ENCODE assay signal across 8 cellular contexts in the genomic region with DNA sequence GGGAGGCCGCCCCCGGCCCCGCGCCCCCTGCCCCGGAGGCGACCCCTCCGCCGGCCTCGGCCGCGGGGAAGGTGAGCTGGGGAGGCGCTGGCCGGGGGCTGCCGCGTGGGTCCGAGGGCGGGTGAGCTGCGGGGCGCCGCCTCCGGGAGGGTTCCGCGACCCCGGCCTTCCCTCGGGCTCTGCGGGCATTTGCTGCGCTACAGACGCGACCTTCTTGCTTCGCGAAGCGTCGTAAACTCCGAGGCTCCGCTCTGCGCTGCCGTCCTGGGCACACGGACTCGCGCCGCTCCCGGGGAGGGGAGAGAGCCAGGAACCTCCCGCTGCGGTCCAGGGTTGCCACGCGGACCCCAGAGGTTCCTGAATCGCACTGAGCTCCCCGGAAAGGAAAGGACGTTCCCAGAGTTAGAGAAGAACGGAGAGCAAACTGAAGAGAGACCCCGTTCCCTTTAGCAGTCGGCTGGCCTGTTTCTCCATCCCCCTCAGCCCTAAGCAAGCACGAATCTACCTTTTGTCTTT. TPM values are rescaled to one million over a fixed set of nuclear protein-coding genes. Genes with fewer than 3 reads are reported as not detected.
DNase-seq lines count a peak whose midpoint lies in the region; ATAC-seq, FAIRE-seq and TF ChIP-seq lines count a peak whose summit lies in the region.

No MANE protein-coding gene starts in this region.

- TF ChIP-seq CTCF in K562 (IDR thresholded peaks at IDR 0.05 in 2 of 3, conservative IDR thresholded peaks at IDR 0.05 in 1 of 3; ENCODE audit: insufficient read depth in 2 of 3, low read depth in 1 of 3, low read length in 3 of 3) (no peak), HepG2 (CRISPR knock-in tag; IDR thresholded peaks at IDR 0.05) (no peak), tibial artery (IDR thresholded peaks at IDR 0.05) (no peak), GM13976 (IDR thresholded peaks at IDR 0.05; ENCODE audit: borderline replicate concordance, control extremely low read depth, extremely low read depth, insufficient read depth, missing control alignments) (no peak)

- H3K4me2 ChIP-seq in K562 (ENCODE audit: insufficient read depth, low read length) (peak overlapping the region; percentile 84), HepG2 (ENCODE audit: low read depth, low read length) (peak overlapping the region; percentile 78)

- under 1% methylated on average over 52 of the region's 53 CpGs for WGBS in HUES64
- 0% methylated on average over 27 of the region's 53 CpGs for WGBS in K562 (ENCODE audit: insufficient coverage, low coverage, missing lambda C conversion rate)
- 2% methylated on average over 3 of the region's 53 CpGs for WGBS in HepG2 (ENCODE audit: low lambda C conversion rate)

- H2AFZ ChIP-seq in K562 (ENCODE audit: low read depth, low read length) (peak overlapping the region; percentile 80), HepG2 (ENCODE audit: low read length) (no peak overlapping the region)

- peaks cover 63% of the 10 kb centered on the region for H3K79me2 ChIP-seq in K562 (ENCODE audit: control insufficient read depth, insufficient read depth, low read length)
- peaks cover 57% of the 10 kb centered on the region for H3K79me2 ChIP-seq in HepG2 (ENCODE audit: insufficient read depth, low read length)

- BruUV-seq in K562 (replicated peaks; lab: Mats Ljungman, UMichigan) (no TSS peak), HepG2 (replicated peaks; lab: Mats Ljungman, UMichigan) (no TSS peak)

- ATAC-seq in GM19397 (IDR thresholded peaks at IDR 0.05; ENCODE audit: unreplicated experiment) (peak; percentile 39), K562 (peak; percentile 56), HepG2 (peak; percentile 35)

- H3K9me3 ChIP-seq in HUES64 (ENCODE audit: insufficient read depth, low read depth, low read length), result no peaks in the 10 kb centered on the region
- H3K9me3 ChIP-seq in K562 (replicated peaks; ENCODE audit: control insufficient read depth, insufficient read depth, low read depth, low read length), result no peaks in the 10 kb centered on the region
- H3K9me3 ChIP-seq in HepG2 (ENCODE audit: low read length), result no peaks in the 10 kb centered on the region
- no peaks in the 10 kb centered on the region for H3K9me3 ChIP-seq in tibial artery

- POLR2A ChIA-PET in K562 (lab: Yijun Ruan, JAX) (interaction anchor here (0.6 to 1.0 kb wide), 8 partner anchors 9 to 163 kb away, joined by 3 to 6 read pairs (median 4); no protein-coding TSS in a partner anchor), HepG2 (lab: Yijun Ruan, JAX) (interaction anchor here (0.7 to 2.6 kb wide), 8 partner anchors 8 to 585 kb away, joined by 3 to 17 read pairs (median 3); a partner anchor contains a TSS)

- TF ChIP-seq EP300 in K562 (IDR thresholded peaks at IDR 0.05; ENCODE audit: low read length) (no peak), HepG2 (IDR thresholded peaks at IDR 0.05; ENCODE audit: low read depth in 2 of 2, low read length in 2 of 2) (no peak), HepG2 (CRISPR knock-in tag; IDR thresholded peaks at IDR 0.05; ENCODE audit: borderline replicate concordance) (no peak)

- H3K27me3 ChIP-seq in HUES64 (ENCODE audit: insufficient read depth, low read length), result no peaks in the 10 kb centered on the region
- no peaks in the 10 kb centered on the region for H3K27me3 ChIP-seq in K562 (ENCODE audit: control insufficient read depth in 2 of 2, insufficient read depth in 2 of 2, low read length in 2 of 2)
- H3K27me3 ChIP-seq in HepG2 (ENCODE audit: control insufficient read depth in 1 of 2, insufficient read depth in 2 of 2, low read length in 2 of 2), result no peaks in the 10 kb centered on the region; a peak in 1 of 5 replicates
- H3K27me3 ChIP-seq in tibial artery, result peaks cover 0 to 4% of the 10 kb centered on the region in 2 donors

- H3K4me3 ChIP-seq in HUES64 (ENCODE audit: low read length), result peak overlapping the region; percentile 99
- H3K4me3 ChIP-seq in K562, result peak overlapping the region; percentile 84
- H3K4me3 ChIP-seq in HepG2 (replicated peaks in 1 of 3; ENCODE audit: insufficient read depth in 1 of 3, low read depth in 2 of 3, low read length in 3 of 3), result peak overlapping the region; percentile 78 to 95 (median 81)
- peak overlapping the region; percentile 96 to 97 for H3K4me3 ChIP-seq in tibial artery

- H4K20me1 ChIP-seq in K562 (replicated peaks; ENCODE audit: control insufficient read depth, insufficient read depth, low read length) (peaks cover 22% of the 10 kb centered on the region; the same call in 1 of the 2 replicates), HepG2 (ENCODE audit: insufficient read depth, low read length) (peaks cover 7% of the 10 kb centered on the region)

- TF ChIP-seq RAD21 in K562 (CRISPR knock-in tag; conservative IDR thresholded peaks at IDR 0.05 in 1 of 2, IDR thresholded peaks at IDR 0.05 in 1 of 2) (0 out of 4 replicates have a peak, but pooled peaks of 1 of the 2 experiments have one; percentile 2), HepG2 (CRISPR knock-in tag; IDR thresholded peaks at IDR 0.05) (no peak)

- no peak for TF ChIP-seq POLR2A in K562 (conservative IDR thresholded peaks at IDR 0.05)
- no peak for TF ChIP-seq POLR2A in HepG2 (IDR thresholded peaks at IDR 0.05; ENCODE audit: insufficient read depth in 1 of 2, low read depth in 2 of 2, low read length in 2 of 2)

- CTCF ChIA-PET in K562 (lab: Yijun Ruan, JAX; ENCODE audit: low intra/inter-chr PET ratio) (interaction anchor here (0.7 kb wide), 1 partner anchor 663 kb away, joined by 8 read pairs; no protein-coding TSS in a partner anchor), HepG2 (lab: Yijun Ruan, JAX; ENCODE audit: low intra/inter-chr PET ratio, low total read pairs) (no interaction called here)

- peaks cover 3% of the 10 kb centered on the region for H3K9me1 ChIP-seq in K562 (ENCODE audit: control insufficient read depth, insufficient read depth, low read length)

- peaks cover 29% of the 10 kb centered on the region for H3K36me3 ChIP-seq in HUES64 (ENCODE audit: insufficient read depth, low read length)
- H3K36me3 ChIP-seq in K562 (ENCODE audit: control insufficient read depth, insufficient read depth, low read length), result peaks cover 40% of the 10 kb centered on the region; the same call in 2 of the 3 replicates
- H3K36me3 ChIP-seq in HepG2 (replicated peaks in 1 of 2; ENCODE audit: control insufficient read depth in 1 of 2, insufficient read depth in 2 of 2, low read length in 2 of 2), result peaks cover 6 to 27% of the 10 kb centered on the region in 2 experiments
- peaks cover 4 to 22% (median 16%) of the 10 kb centered on the region in 3 donors for H3K36me3 ChIP-seq in tibial artery

- intact Hi-C loops in K562 (cut with micrococcal nuclease) (no loop called here), HepG2 (cut with micrococcal nuclease; ENCODE audit: unreplicated experiment) (no loop called here), tibial artery (cut with DNase I; ENCODE audit: low total_unique reads) (loop anchor here (10.0 kb wide), 1 partner anchor 345 kb away; a partner anchor contains a TSS)

- DNase-seq in AG20443 (ENCODE audit: low spot score), result peak; percentile 44
- peak in 1 of 4 experiments; percentile 52 for DNase-seq in K562 (ENCODE audit: extremely low read depth in 1 of 4, low spot score in 3 of 4)
- DNase-seq in HepG2 (ENCODE audit: low spot score), result no peak
- DNase-seq in tibial artery, result no peak
- DNase-seq in NCI-H446 treated with DMSO at 0.1 percent for 48 hours (lab: John Stamatoyannopoulos, UW), result no peak
- DNase-seq in GM13976 (ENCODE audit: low spot score), result no peak

- H3K9ac ChIP-seq in HUES64 (ENCODE audit: low read depth, low read length), result peak overlapping the region; percentile 93
- peak overlapping the region; percentile 88 to 97 for H3K9ac ChIP-seq in K562 (ENCODE audit: insufficient read depth in 1 of 2, low read depth in 2 of 2, low read length in 2 of 2)
- peak overlapping the region; percentile 88 for H3K9ac ChIP-seq in HepG2 (ENCODE audit: insufficient read depth, low read depth, low read length)

- no peak for FAIRE-seq in K562 (lab: Jason Lieb, UNC)
- FAIRE-seq in HepG2 (lab: Jason Lieb, UNC), result no peak

- H3K27ac ChIP-seq in HUES64 (ENCODE audit: low read depth, low read length) (peak overlapping the region; percentile 65), K562 (ENCODE audit: extremely low read depth, low read depth, low read length) (peak overlapping the region; percentile 83), HepG2 (ENCODE audit: extremely low read length, insufficient read depth, low read length) (peak overlapping the region; percentile 64), tibial artery (peak overlapping the region; percentile 64 to 66)

- H3K4me1 ChIP-seq in HUES64 (ENCODE audit: insufficient read depth, low read length) (peaks cover 9% of the 10 kb centered on the region; the same call in 1 of the 2 replicates), K562 (replicated peaks in 1 of 2; ENCODE audit: control insufficient read depth in 2 of 2, insufficient read depth in 2 of 2, low read length in 2 of 2) (peaks cover 16 to 29% of the 10 kb centered on the region in 2 experiments; a peak in 4 of 5 replicates), HepG2 (ENCODE audit: insufficient read depth, low read length) (peaks cover 56% of the 10 kb centered on the region), tibial artery (peaks cover 0 to 32% (median 22%) of the 10 kb centered on the region in 4 donors)

- in situ Hi-C loops in K562 (cut with MboI) (no loop called here), HepG2 (cut with HindIII; ENCODE audit: extremely low pct_ligation_motif_present, low pct_unique_long_range_greater_than_20kb) (no loop called here), GM13976 (cut with MboI; ENCODE audit: low sequenced_read_pairs, unreplicated experiment) (loop anchor here (10.0 kb wide), 1 partner anchor 195 kb away; no protein-coding TSS in a partner anchor)

RNA-seq across cellular contexts. Expression of a gene that starts 0.3 kb away (rescaled TPM):
- polyA plus RNA-seq in HUES64 (2013, experiment 1 of 2), result 41.1 TPM
- 33.9 TPM for polyA plus RNA-seq in HUES64 (2013, experiment 2 of 2)
- total RNA-seq in K562 (2011; cell fraction: chromatin; rRNA removed; ENCODE audit: low replicate concordance), result 18.9 and 29.0 TPM in 2 replicates
- 22.8 and 25.7 TPM in 2 replicates for total RNA-seq in K562 (2011; cell fraction: nucleolus; rRNA removed)
- 14.8 and 16.0 TPM in 2 replicates for total RNA-seq in K562 (2011; cell fraction: nucleoplasm; rRNA removed)
- total RNA-seq in K562 (2014; rRNA removed), result 65.2 and 66.8 TPM in 2 replicates
- total RNA-seq in K562 (2014; rRNA removed; fragmentation: Illumina TruSeq; extraction: Trizol), result 11.2 and 14.8 TPM in 2 replicates
- 18.5 and 20.3 TPM in 2 replicates for total RNA-seq in K562 (2015; rRNA removed; fragmentation: Illumina TruSeq; extraction: Trizol)
- 71.2 and 75.5 TPM in 2 replicates for total RNA-seq in K562 (2021)
- polyA plus RNA-seq in K562 (2011; rRNA removed), result 13.5 and 16.5 TPM in 2 replicates
- polyA plus RNA-seq in K562 (2011; cell fraction: cytosol; rRNA removed), result 14.3 and 38.6 TPM in 2 replicates
- polyA plus RNA-seq in K562 (2011; cell fraction: nucleus; rRNA removed), result 10.2 and 19.3 TPM in 2 replicates
- 34.2 and 36.9 TPM in 2 replicates for polyA plus RNA-seq in K562 (2012)
- polyA plus RNA-seq in K562 (2014; fragmentation: Illumina TruSeq; extraction: Trizol), result 8.2 and 18.9 TPM in 2 replicates
- polyA plus RNA-seq in K562 (2014; fragmentation: Nextera tagmentation; extraction: Ambion mirVana), result 1 to 10 TPM; 1.2 to 1.8 TPM
- 54.4 and 60.2 TPM in 2 replicates for polyA plus RNA-seq in K562 (2014; rRNA removed)
- polyA minus RNA-seq in K562 (2011; rRNA and poly(A)+ RNA removed), result 16.0 and 22.8 TPM in 2 replicates
- polyA minus RNA-seq in K562 (2011; cell fraction: cytosol; rRNA and poly(A)+ RNA removed), result 25.3 and 31.3 TPM in 2 replicates
- 3.8 and 5.3 TPM in 2 replicates for polyA minus RNA-seq in K562 (2011; cell fraction: nucleus; rRNA and poly(A)+ RNA removed)
- total RNA-seq in HepG2 (2016; rRNA removed; fragmentation: Illumina TruSeq; extraction: Trizol), result 47.1 and 51.5 TPM in 2 replicates
- total RNA-seq in HepG2 (2016; cell fraction: cytosol; rRNA removed; fragmentation: Illumina TruSeq; extraction: Trizol; ENCODE audit: low read depth), result 43.4 and 50.9 TPM in 2 replicates
- total RNA-seq in HepG2 (2016; cell fraction: insoluble cytoplasmic fraction; rRNA removed; fragmentation: Illumina TruSeq; extraction: Trizol), result 51.9 and 55.4 TPM in 2 replicates
- total RNA-seq in HepG2 (2016; cell fraction: membrane; rRNA removed; fragmentation: Illumina TruSeq; extraction: Trizol), result 31.2 and 37.8 TPM in 2 replicates
- total RNA-seq in HepG2 (2016; cell fraction: nucleus; rRNA removed; fragmentation: Illumina TruSeq; extraction: Trizol), result 17.3 and 20.5 TPM in 2 replicates
- polyA plus RNA-seq in HepG2 (2011; rRNA removed), result 21.0 and 22.6 TPM in 2 replicates
- 32.4 and 47.0 TPM in 2 replicates for polyA plus RNA-seq in HepG2 (2011; cell fraction: cytosol; rRNA removed)
- polyA plus RNA-seq in HepG2 (2011; cell fraction: nucleus; rRNA removed), result 22.9 and 26.2 TPM in 2 replicates
- polyA plus RNA-seq in HepG2 (2012), result 22.9 TPM in 2 replicates
- polyA plus RNA-seq in HepG2 (2016; cell fraction: cytosol; fragmentation: Illumina TruSeq; extraction: Trizol; ENCODE audit: low read depth), result 43.3 and 45.1 TPM in 2 replicates
- 53.9 and 57.5 TPM in 2 replicates for polyA plus RNA-seq in HepG2 (2016; cell fraction: insoluble cytoplasmic fraction; fragmentation: Illumina TruSeq; extraction: Trizol; ENCODE audit: low read depth)
- polyA plus RNA-seq in HepG2 (2016; cell fraction: membrane; fragmentation: Illumina TruSeq; extraction: Trizol; ENCODE audit: low read depth), result 27.6 and 29.8 TPM in 2 replicates
- polyA plus RNA-seq in HepG2 (2016; cell fraction: nucleus; fragmentation: Illumina TruSeq; extraction: Trizol; ENCODE audit: insufficient read depth, low read depth), result 35.4 and 41.4 TPM in 2 replicates
- 14.1 and 17.2 TPM in 2 replicates for polyA minus RNA-seq in HepG2 (2011; rRNA and poly(A)+ RNA removed; ENCODE audit: low replicate concordance)
- polyA minus RNA-seq in HepG2 (2011; cell fraction: cytosol; rRNA and poly(A)+ RNA removed), result 15.8 and 22.1 TPM in 2 replicates
- 5.8 and 8.6 TPM in 2 replicates for polyA minus RNA-seq in HepG2 (2011; cell fraction: nucleus; rRNA and poly(A)+ RNA removed)

RNA-seq across cellular contexts. Expression of a gene that starts 19.5 kb away (rescaled TPM):
- polyA plus RNA-seq in HUES64 (2013, experiment 1 of 2), result 0.85 TPM
- polyA plus RNA-seq in HUES64 (2013, experiment 2 of 2), result 0.76 TPM
- total RNA-seq in K562 (2011; cell fraction: chromatin; rRNA removed; ENCODE audit: low replicate concordance), result 0.69 and 1.4 TPM in 2 replicates
- 1.0 and 1.3 TPM in 2 replicates for total RNA-seq in K562 (2011; cell fraction: nucleolus; rRNA removed)
- total RNA-seq in K562 (2011; cell fraction: nucleoplasm; rRNA removed), result 0.23 and 0.29 TPM in 2 replicates
- total RNA-seq in K562 (2014; rRNA removed) (0.78 and 1.0 TPM in 2 replicates), K562 (2014; rRNA removed; fragmentation: Illumina TruSeq; extraction: Trizol) (0.07 and 0.22 TPM in 2 replicates), K562 (2015; rRNA removed; fragmentation: Illumina TruSeq; extraction: Trizol) (0.49 and 0.51 TPM in 2 replicates), K562 (2021) (1.2 and 1.3 TPM in 2 replicates), HepG2 (2016; rRNA removed; fragmentation: Illumina TruSeq; extraction: Trizol) (1.6 and 4.2 TPM in 2 replicates)
- polyA plus RNA-seq in K562 (2011; rRNA removed) (0.20 and 1.6 TPM in 2 replicates), K562 (2014; fragmentation: Illumina TruSeq; extraction: Trizol) (0.24 and 0.25 TPM in 2 replicates), K562 (2014; fragmentation: Nextera tagmentation; extraction: Ambion mirVana) (not detected), K562 (2014; rRNA removed) (0.57 and 0.60 TPM in 2 replicates), HepG2 (2011; rRNA removed) (18.0 and 26.4 TPM in 2 replicates)
- polyA plus RNA-seq in K562 (2011; cell fraction: cytosol; rRNA removed), result 0.33 and 1.3 TPM in 2 replicates
- 2.0 and 3.1 TPM in 2 replicates for polyA plus RNA-seq in K562 (2011; cell fraction: nucleus; rRNA removed)
- polyA plus RNA-seq in K562 (2012), result 0.77 and 5.1 TPM in 2 replicates
- polyA minus RNA-seq in K562 (2011; rRNA and poly(A)+ RNA removed), result 0.04 and 0.57 TPM in 2 replicates
- 1.0 and 4.8 TPM in 2 replicates for polyA minus RNA-seq in K562 (2011; cell fraction: cytosol; rRNA and poly(A)+ RNA removed)
- 0.27 and 1.8 TPM in 2 replicates for polyA minus RNA-seq in K562 (2011; cell fraction: nucleus; rRNA and poly(A)+ RNA removed)
- total RNA-seq in HepG2 (2016; cell fraction: cytosol; rRNA removed; fragmentation: Illumina TruSeq; extraction: Trizol; ENCODE audit: low read depth), result 0.71 and 0.91 TPM in 2 replicates
- 2.3 and 3.5 TPM in 2 replicates for total RNA-seq in HepG2 (2016; cell fraction: insoluble cytoplasmic fraction; rRNA removed; fragmentation: Illumina TruSeq; extraction: Trizol)
- 1.2 and 1.9 TPM in 2 replicates for total RNA-seq in HepG2 (2016; cell fraction: membrane; rRNA removed; fragmentation: Illumina TruSeq; extraction: Trizol)
- total RNA-seq in HepG2 (2016; cell fraction: nucleus; rRNA removed; fragmentation: Illumina TruSeq; extraction: Trizol), result 6.5 and 6.6 TPM in 2 replicates
- polyA plus RNA-seq in HepG2 (2011; cell fraction: cytosol; rRNA removed), result 22.3 and 25.2 TPM in 2 replicates
- polyA plus RNA-seq in HepG2 (2011; cell fraction: nucleus; rRNA removed), result 63.6 and 64.3 TPM in 2 replicates
- 28.1 and 37.9 TPM in 2 replicates for polyA plus RNA-seq in HepG2 (2012)
- 0.53 and 1.0 TPM in 2 replicates for polyA plus RNA-seq in HepG2 (2016; cell fraction: cytosol; fragmentation: Illumina TruSeq; extraction: Trizol; ENCODE audit: low read depth)
- 2.2 and 2.5 TPM in 2 replicates for polyA plus RNA-seq in HepG2 (2016; cell fraction: insoluble cytoplasmic fraction; fragmentation: Illumina TruSeq; extraction: Trizol; ENCODE audit: low read depth)
- 1.3 and 1.5 TPM in 2 replicates for polyA plus RNA-seq in HepG2 (2016; cell fraction: membrane; fragmentation: Illumina TruSeq; extraction: Trizol; ENCODE audit: low read depth)
- 5.9 and 7.0 TPM in 2 replicates for polyA plus RNA-seq in HepG2 (2016; cell fraction: nucleus; fragmentation: Illumina TruSeq; extraction: Trizol; ENCODE audit: insufficient read depth, low read depth)
- polyA minus RNA-seq in HepG2 (2011; rRNA and poly(A)+ RNA removed; ENCODE audit: low replicate concordance), result 1.4 and 26.8 TPM in 2 replicates
- 11.9 and 12.6 TPM in 2 replicates for polyA minus RNA-seq in HepG2 (2011; cell fraction: cytosol; rRNA and poly(A)+ RNA removed)
- 10.0 and 14.7 TPM in 2 replicates for polyA minus RNA-seq in HepG2 (2011; cell fraction: nucleus; rRNA and poly(A)+ RNA removed)
